9 cellular contexts compared by ENCODE assay signal in genomic region chr11:8247312-8247711, GRCh38.
DNase-seq lines count a peak whose midpoint lies in the region; ATAC-seq and TF ChIP-seq lines count a peak whose summit lies in the region.
"Had no signal": no experiment of that assay in that cellular context is flagged by ENCODE, and none has a peak within 500 bp of the region (broad histone marks: within the 10 kb centered on the region; RNA-seq: fewer than 3 reads in every experiment).

No MANE protein-coding gene starts in this region.

- DNase-seq in ACHN: peak; percentile 25
- DNase-seq in ELR (ENCODE audit: low read depth): peak; percentile 25
- DNase-seq in RPMI8226: peak; percentile 25
- DNase-seq in fibroblast of mammary gland (ENCODE audit: low read depth): peak; percentile 15
- no peak for DNase-seq in coronary artery (ENCODE audit: low spot score)
- DNase-seq in dedifferentiated amniotic fluid mesenchymal stem cell (ENCODE audit: extremely low spot score): no peak
- DNase-seq: NCI-H510A had no signal

- H3K4me3 ChIP-seq in fibroblast of mammary gland (ENCODE audit: control insufficient read depth, low read depth, low read length): no peak overlapping the region
- no peak overlapping the region for H3K4me3 ChIP-seq in coronary artery

- H3K27ac ChIP-seq in coronary artery: no peak overlapping the region

- ATAC-seq in GM18502 (IDR thresholded peaks at IDR 0.05; ENCODE audit: poor library complexity, unreplicated experiment) (no peak), HG03196 (IDR thresholded peaks at IDR 0.05; ENCODE audit: unreplicated experiment) (no peak)

- in situ Hi-C loops in ACHN (cut with HindIII; ENCODE audit: low pct_ligation_motif_present, low pct_unique_long_range_greater_than_20kb, low sequenced_read_pairs): no loop called here

- TF ChIP-seq CTCF in fibroblast of mammary gland (conservative IDR thresholded peaks at IDR 0.05; ENCODE audit: control insufficient read depth, insufficient read depth, low read depth, low read length): peak; percentile 42
- TF ChIP-seq CTCF in coronary artery (IDR thresholded peaks at IDR 0.05): no peak

Comparison
In these comparisons a context has a peak if more than half of its experiments do, and no peak if none do; other contexts are left out.
1. DNase-seq: peak in ACHN (single experiment), ELR (single experiment), RPMI8226 (single experiment) and fibroblast of mammary gland (single experiment); none in coronary artery (single experiment) and dedifferentiated amniotic fluid mesenchymal stem cell (single experiment).